ENCODE assay signal across 25 cellular contexts in genomic region chr5:59503223-59503622, GRCh38.
DNase-seq lines count a peak whose midpoint lies in the region; ATAC-seq, FAIRE-seq and TF ChIP-seq lines count a peak whose summit lies in the region.
"Had no signal": no experiment of that assay in that cellular context is flagged by ENCODE, and none has a peak within 500 bp of the region (broad histone marks: within the 10 kb centered on the region; RNA-seq: fewer than 3 reads in every experiment).

No MANE protein-coding gene starts in this region.

- H3K4me2 ChIP-seq in A549, result peak overlapping the region; percentile 44

- no peak for TF ChIP-seq RAD21 in A549 (conservative IDR thresholded peaks at IDR 0.05 in 1 of 2, IDR thresholded peaks at IDR 0.05 in 1 of 2)

- FAIRE-seq in A549 (lab: Jason Lieb, UNC) (no peak), islet of Langerhans (lab: Jason Lieb, UNC) (peak; percentile 58)
- FAIRE-seq: bronchial epithelial cell, GM18507 had no signal

- no peak for TF ChIP-seq EP300 in A549 (IDR thresholded peaks at IDR 0.05)

- H3K27ac ChIP-seq in A549, result peak overlapping the region; percentile 65 to 67; a peak in 5 of 6 replicates
- H3K27ac ChIP-seq: lower lobe of right lung, thyroid gland, VCaP had no signal

- peaks cover 94% of the 10 kb centered on the region for H3K4me1 ChIP-seq in A549
- H3K4me1 ChIP-seq: lower lobe of right lung, thyroid gland had no signal

- ATAC-seq in A549 (peak in 1 of 2 experiments; percentile 67; a peak in 3 of 6 replicates), HG02759 (IDR thresholded peaks at IDR 0.05; ENCODE audit: unreplicated experiment) (no peak)
- ATAC-seq: lower lobe of right lung; stimulated activated naive CD8-positive, alpha-beta T cell treated with anti-CD3 and anti-CD28 coated beads, Interleukin-15, amount 100 ng/mL, for 72 hours had no signal

- TF ChIP-seq POLR2A in A549 (IDR thresholded peaks at IDR 0.05; ENCODE audit: low read length), result no peak

- no peak overlapping the region for H3K4me3 ChIP-seq in A549
- H3K4me3 ChIP-seq: lower lobe of right lung, thyroid gland had no signal

- CTCF ChIA-PET in A549 (lab: Yijun Ruan, JAX), result interaction anchor here (0.7 to 3.9 kb wide), 3 partner anchors 41 to 171 kb away, joined by 3 to 21 read pairs (median 3); no protein-coding TSS in a partner anchor

- H3K9me3 ChIP-seq in A549, result no peaks in the 10 kb centered on the region
- H3K9me3 ChIP-seq: lower lobe of right lung, thyroid gland had no signal

- 27% methylated on average over 1 of the region's 1 CpG for WGBS in A549 (ENCODE audit: missing lambda C conversion rate)

- DNase-seq in A549 (ENCODE audit: low read depth in 1 of 2, low spot score in 1 of 2), result peak in 1 of 2 experiments; percentile 36
- DNase-seq in DMS153 treated with DMSO at 0.1 percent for 48 hours (lab: John Stamatoyannopoulos, UW; ENCODE audit: unreplicated experiment), result peak; percentile 2
- DNase-seq in NCI-H2227 treated with DMSO at 0.1 percent for 48 hours (lab: John Stamatoyannopoulos, UW), result peak; percentile 7
- DNase-seq in cerebellar nuclear complex (lab: John Stamatoyannopoulos, UW), result no peak
- DNase-seq in AG20443 (ENCODE audit: low spot score), result no peak
- no peak for DNase-seq in AG08396 (ENCODE audit: low spot score)
- DNase-seq: activated CD4-positive, alpha-beta T cell treated with anti-CD3 and anti-CD28 coated beads, Interleukin-2, amount 10 ng/mL, durations not matched to agents 24 days and 14 days; activated naive CD4-positive, alpha-beta T cell treated with anti-CD3 and anti-CD28 coated beads, Interleukin-2, amount 10 ng/mL, durations not matched to agents 7 days and 5 days; activated T-cell treated with anti-CD3 and anti-CD28 coated beads, Interleukin-2, amount 50 U/mL, for 48 hours; amniotic stem cell; CD4-positive, alpha-beta T cell; DMS79; GOT3; KG1; lower lobe of right lung; NCI-H1694 treated with DMSO at 0.1 percent for 48 hours; NCI-H446 treated with DMSO at 0.1 percent for 48 hours; RPMI8226; stimulated activated naive CD8-positive, alpha-beta T cell treated with anti-CD3 and anti-CD28 coated beads, Interleukin-15, amount 100 ng/mL, for 72 hours; thyroid gland had no signal

- POLR2A ChIA-PET in A549 (lab: Yijun Ruan, JAX), result no interaction called here

- no peak for TF ChIP-seq CTCF in A549 (IDR thresholded peaks at IDR 0.05)

TF ChIP-seq in A549, 52 proteins besides CTCF, POLR2A, EP300 and RAD21:
- TF ChIP-seq FOSL2 (IDR thresholded peaks at IDR 0.05) (no peak), FOSL2 (CRISPR knock-in tag; IDR thresholded peaks at IDR 0.05) (no peak), SMC3 (IDR thresholded peaks at IDR 0.05) (no peak), MAZ (IDR thresholded peaks at IDR 0.05; ENCODE audit: borderline replicate concordance, low read depth, low read length) (no peak), RARB (CRISPR knock-in tag; IDR thresholded peaks at IDR 0.05) (no peak), CHD2 (IDR thresholded peaks at IDR 0.05; ENCODE audit: low read length, partially characterized antibody) (no peak), NFE2L2 (conservative IDR thresholded peaks at IDR 0.05; ENCODE audit: low read length) (no peak), HMGXB4 (CRISPR knock-in tag; IDR thresholded peaks at IDR 0.05; ENCODE audit: borderline replicate concordance) (no peak), KDM5A (IDR thresholded peaks at IDR 0.05) (no peak), ZFP36 (IDR thresholded peaks at IDR 0.05; ENCODE audit: borderline replicate concordance, partially characterized antibody) (no peak), ATOH8 (CRISPR knock-in tag; IDR thresholded peaks at IDR 0.05; ENCODE audit: low read depth) (no peak), RCOR1 (IDR thresholded peaks at IDR 0.05; ENCODE audit: low read depth, low read length) (no peak), KDM1A (IDR thresholded peaks at IDR 0.05; ENCODE audit: low read depth) (no peak), HOXB13 (CRISPR knock-in tag; IDR thresholded peaks at IDR 0.05; ENCODE audit: low read depth) (no peak), TP53 (CRISPR knock-in tag; IDR thresholded peaks at IDR 0.05) (no peak)
- TF ChIP-seq, protein P1, sequence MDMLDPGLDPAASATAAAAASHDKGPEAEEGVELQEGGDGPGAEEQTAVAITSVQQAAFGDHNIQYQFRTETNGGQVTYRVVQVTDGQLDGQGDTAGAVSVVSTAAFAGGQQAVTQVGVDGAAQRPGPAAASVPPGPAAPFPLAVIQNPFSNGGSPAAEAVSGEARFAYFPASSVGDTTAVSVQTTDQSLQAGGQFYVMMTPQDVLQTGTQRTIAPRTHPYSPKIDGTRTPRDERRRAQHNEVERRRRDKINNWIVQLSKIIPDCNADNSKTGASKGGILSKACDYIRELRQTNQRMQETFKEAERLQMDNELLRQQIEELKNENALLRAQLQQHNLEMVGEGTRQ (IDR thresholded peaks at IDR 0.05), result no peak
- TF ChIP-seq, protein P2, sequence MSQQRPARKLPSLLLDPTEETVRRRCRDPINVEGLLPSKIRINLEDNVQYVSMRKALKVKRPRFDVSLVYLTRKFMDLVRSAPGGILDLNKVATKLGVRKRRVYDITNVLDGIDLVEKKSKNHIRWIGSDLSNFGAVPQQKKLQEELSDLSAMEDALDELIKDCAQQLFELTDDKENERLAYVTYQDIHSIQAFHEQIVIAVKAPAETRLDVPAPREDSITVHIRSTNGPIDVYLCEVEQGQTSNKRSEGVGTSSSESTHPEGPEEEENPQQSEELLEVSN (IDR thresholded peaks at IDR 0.05; ENCODE audit: borderline replicate concordance, low read depth), result no peak

Comparison
In these comparisons a context has a peak if more than half of its experiments do, and no peak if none do; other contexts are left out.
1. DNase-seq: peak in DMS153 treated with DMSO at 0.1 percent for 48 hours (single experiment) and NCI-H2227 treated with DMSO at 0.1 percent for 48 hours (single experiment); none in cerebellar nuclear complex (0 of 2), AG20443 (single experiment) and AG08396 (single experiment).